Comparison of ENCODE assay signal across 8 cellular contexts in the genomic region with DNA sequence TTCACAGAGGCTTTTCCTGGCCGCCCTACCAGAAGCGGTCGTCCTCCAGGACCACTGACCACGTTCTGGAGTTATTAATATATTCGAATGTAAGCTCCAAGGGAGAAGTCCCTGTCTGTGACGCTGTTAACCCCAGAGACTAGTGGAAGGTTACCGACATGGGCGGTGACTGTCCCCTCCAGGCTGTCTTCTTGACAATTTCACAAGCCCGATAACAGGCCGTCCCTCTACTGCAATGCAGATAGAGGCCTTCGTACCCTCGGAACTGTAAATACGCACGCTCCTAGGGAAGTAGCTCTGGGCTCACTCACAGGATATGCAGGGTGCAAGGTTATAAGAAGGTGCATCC. TPM values are rescaled to one million over a fixed set of nuclear protein-coding genes. Genes with fewer than 3 reads are reported as not detected.
DNase-seq lines count a peak whose midpoint lies in the region; ATAC-seq and TF ChIP-seq lines count a peak whose summit lies in the region.

No MANE protein-coding gene starts in this region.

- CTCF ChIA-PET in activated CD4-positive, alpha-beta memory T cell treated with anti-CD3 and anti-CD28 coated beads for 36 hours (lab: Charles Lee), result interaction anchor here (0.7 to 3.4 kb wide), 19 partner anchors 10 to 312 kb away, joined by 3 to 25 read pairs (median 7); a partner anchor contains a TSS

- H3K4me1 ChIP-seq in thyroid gland, result peaks cover 3 to 5% of the 10 kb centered on the region in 2 donors

- TF ChIP-seq POLR2A in thyroid gland (IDR thresholded peaks at IDR 0.05), result no peak

- peaks cover 33% of the 10 kb centered on the region for H3K4me1 Mint-ChIP-seq in activated CD4-positive, alpha-beta memory T cell treated with anti-CD3 and anti-CD28 coated beads for 36 hours (ENCODE audit: low read depth)
- H3K4me1 Mint-ChIP-seq in naive thymus-derived CD8-positive, alpha-beta T cell, result peaks cover 6 to 42% (median 28%) of the 10 kb centered on the region in 4 donors

- H3K36me3 Mint-ChIP-seq in activated CD4-positive, alpha-beta memory T cell treated with anti-CD3 and anti-CD28 coated beads for 36 hours, result peaks cover 19% of the 10 kb centered on the region
- H3K36me3 Mint-ChIP-seq in naive thymus-derived CD8-positive, alpha-beta T cell, result peaks cover 0 to 13% (median 3%) of the 10 kb centered on the region in 3 donors

- ATAC-seq in GM18907 (IDR thresholded peaks at IDR 0.05; ENCODE audit: unreplicated experiment), result peak; percentile 64
- peak; percentile 63 for ATAC-seq in HG03135 (IDR thresholded peaks at IDR 0.05; ENCODE audit: unreplicated experiment)
- ATAC-seq in esophagus mucosa, result peak; percentile 27
- ATAC-seq in naive thymus-derived CD8-positive, alpha-beta T cell, result peak; percentile 71 to 72

- no peaks in the 10 kb centered on the region for H3K27me3 Mint-ChIP-seq in activated CD4-positive, alpha-beta memory T cell treated with anti-CD3 and anti-CD28 coated beads for 36 hours
- H3K27me3 Mint-ChIP-seq in naive thymus-derived CD8-positive, alpha-beta T cell, result no peaks in the 10 kb centered on the region

- H3K27ac Mint-ChIP-seq in activated CD4-positive, alpha-beta memory T cell treated with anti-CD3 and anti-CD28 coated beads for 36 hours, result peak overlapping the region; percentile 93
- peak overlapping the region; percentile 95 to 100 (median 98) for H3K27ac Mint-ChIP-seq in naive thymus-derived CD8-positive, alpha-beta T cell

- peak overlapping the region; percentile 98 for H3K4me3 Mint-ChIP-seq in activated CD4-positive, alpha-beta memory T cell treated with anti-CD3 and anti-CD28 coated beads for 36 hours
- H3K4me3 Mint-ChIP-seq in naive thymus-derived CD8-positive, alpha-beta T cell, result peak overlapping the region; percentile 93 to 100 (median 96)

- TF ChIP-seq CTCF in thyroid gland (IDR thresholded peaks at IDR 0.05), result peak in 1 of 6 experiments; percentile 8

- H3K4me3 ChIP-seq in thyroid gland (replicated peaks in 1 of 3), result peak overlapping the region; percentile 68 to 83 (median 75)

- no peaks in the 10 kb centered on the region for H3K9me3 ChIP-seq in thyroid gland

- DNase-seq in AML-193 (lab: John Stamatoyannopoulos, UW) (peak; percentile 75 to 87), NCI-H524 (lab: John Stamatoyannopoulos, UW) (peak; percentile 1 to 50), thyroid gland (peak; percentile 45 to 56)
- DNase-seq in activated CD4-positive, alpha-beta memory T cell treated with anti-CD3 and anti-CD28 coated beads for 36 hours, result peak; percentile 71
- peak in 5 of 10 donors; percentile 30 to 78 (median 58) for DNase-seq in naive thymus-derived CD8-positive, alpha-beta T cell

- H3K36me3 ChIP-seq in thyroid gland, result no peaks in the 10 kb centered on the region

- peaks cover 8% of the 10 kb centered on the region for H3K9me3 Mint-ChIP-seq in activated CD4-positive, alpha-beta memory T cell treated with anti-CD3 and anti-CD28 coated beads for 36 hours
- no peaks in the 10 kb centered on the region for H3K9me3 Mint-ChIP-seq in naive thymus-derived CD8-positive, alpha-beta T cell

- intact Hi-C loops in activated CD4-positive, alpha-beta memory T cell treated with anti-CD3 and anti-CD28 coated beads for 36 hours (cut with micrococcal nuclease), result loop anchor here (1.0 to 10.0 kb wide), 7 partner anchors 47 to 780 kb away; a partner anchor contains a TSS
- intact Hi-C loops in thyroid gland (cut with DNase I), result no loop called here

- WGBS in thyroid gland, 2 donors, result 1% methylated on average over 14 of the region's 14 CpGs

- H3K27me3 ChIP-seq in thyroid gland, result no peaks in the 10 kb centered on the region

- POLR2A ChIA-PET in activated CD4-positive, alpha-beta memory T cell treated with anti-CD3 and anti-CD28 coated beads for 36 hours (lab: Charles Lee), result interaction anchor here (0.8 to 3.2 kb wide), 5 partner anchors 30 to 64 kb away, joined by 3 to 15 read pairs (median 5); a partner anchor contains a TSS
- POLR2A ChIA-PET in naive thymus-derived CD8-positive, alpha-beta T cell (lab: Charles Lee), result interaction anchor here (1.5 to 2.2 kb wide), 4 partner anchors 64 to 1366 kb away, joined by 5 to 11 read pairs (median 8); a partner anchor contains a TSS

- peak overlapping the region; percentile 89 to 96 (median 92) for H3K27ac ChIP-seq in thyroid gland

RNA-seq across cellular contexts. Expression of a gene that starts 0.6 kb away (rescaled TPM):
- total RNA-seq in activated CD4-positive, alpha-beta memory T cell treated with anti-CD3 and anti-CD28 coated beads for 36 hours, result 1 to 10 TPM; 7.4 to 7.7 TPM
- 6.6 TPM for total RNA-seq in esophagus mucosa
- 10 to 100 TPM; 13.2 to 14.0 TPM for total RNA-seq in naive thymus-derived CD8-positive, alpha-beta T cell
- 10 to 100 TPM; 18.9 to 24.1 (median 24.1) TPM for polyA plus RNA-seq in naive thymus-derived CD8-positive, alpha-beta T cell
- total RNA-seq in thyroid gland, result 10 to 100 TPM; 29.3 to 40.0 (median 34.8) TPM
